ENCODE assay signal across 3 cellular contexts in genomic region chr14:91195881-91196280, GRCh38.
"Had no signal": no experiment of that assay in that cellular context is flagged by ENCODE, and none has a peak within 500 bp of the region (broad histone marks: within the 10 kb centered on the region; RNA-seq: fewer than 3 reads in every experiment).

No MANE protein-coding gene starts in this region.

- DNase-seq: GDM1, GF-D8 had no signal

- H3K4me3 ChIP-seq: GM12878 had no signal
